Comparison of ENCODE assay signal across 2 cellular contexts in genomic region chr7:44184221-44184873, GRCh38.
TF ChIP-seq lines count a peak whose summit lies in the region.

No MANE protein-coding gene starts in this region.

TF ChIP-seq in A549, 52 proteins besides CTCF, POLR2A, EP300 and RAD21:
- TF ChIP-seq ZFP36 (IDR thresholded peaks at IDR 0.05; ENCODE audit: borderline replicate concordance, partially characterized antibody): no peak
- no peak for TF ChIP-seq CBX2 (IDR thresholded peaks at IDR 0.05; ENCODE audit: borderline replicate concordance, low read depth)
- TF ChIP-seq MAX (IDR thresholded peaks at IDR 0.05): peak; percentile 51; the same call in 1 of the 2 replicates
- TF ChIP-seq RNF2 (IDR thresholded peaks at IDR 0.05; ENCODE audit: borderline replicate concordance, low read depth): no peak
- TF ChIP-seq NFE2L2 (conservative IDR thresholded peaks at IDR 0.05; ENCODE audit: low read length): no peak
- TF ChIP-seq BHLHE40 (IDR thresholded peaks at IDR 0.05; ENCODE audit: low read depth, low read length): no peak
- peak; percentile 80 for TF ChIP-seq FOSL2 (IDR thresholded peaks at IDR 0.05)
- peak; percentile 91 for TF ChIP-seq FOSL2 (CRISPR knock-in tag; IDR thresholded peaks at IDR 0.05)
- TF ChIP-seq HDAC2 (IDR thresholded peaks at IDR 0.05): no peak
- TF ChIP-seq HOXA7 (CRISPR knock-in tag; IDR thresholded peaks at IDR 0.05): no peak
- TF ChIP-seq, protein P1, sequence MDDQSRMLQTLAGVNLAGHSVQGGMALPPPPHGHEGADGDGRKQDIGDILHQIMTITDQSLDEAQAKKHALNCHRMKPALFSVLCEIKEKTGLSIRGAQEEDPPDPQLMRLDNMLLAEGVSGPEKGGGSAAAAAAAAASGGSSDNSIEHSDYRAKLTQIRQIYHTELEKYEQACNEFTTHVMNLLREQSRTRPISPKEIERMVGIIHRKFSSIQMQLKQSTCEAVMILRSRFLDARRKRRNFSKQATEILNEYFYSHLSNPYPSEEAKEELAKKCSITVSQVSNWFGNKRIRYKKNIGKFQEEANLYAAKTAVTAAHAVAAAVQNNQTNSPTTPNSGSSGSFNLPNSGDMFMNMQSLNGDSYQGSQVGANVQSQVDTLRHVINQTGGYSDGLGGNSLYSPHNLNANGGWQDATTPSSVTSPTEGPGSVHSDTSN (IDR thresholded peaks at IDR 0.05): no peak
- TF ChIP-seq, protein P2, sequence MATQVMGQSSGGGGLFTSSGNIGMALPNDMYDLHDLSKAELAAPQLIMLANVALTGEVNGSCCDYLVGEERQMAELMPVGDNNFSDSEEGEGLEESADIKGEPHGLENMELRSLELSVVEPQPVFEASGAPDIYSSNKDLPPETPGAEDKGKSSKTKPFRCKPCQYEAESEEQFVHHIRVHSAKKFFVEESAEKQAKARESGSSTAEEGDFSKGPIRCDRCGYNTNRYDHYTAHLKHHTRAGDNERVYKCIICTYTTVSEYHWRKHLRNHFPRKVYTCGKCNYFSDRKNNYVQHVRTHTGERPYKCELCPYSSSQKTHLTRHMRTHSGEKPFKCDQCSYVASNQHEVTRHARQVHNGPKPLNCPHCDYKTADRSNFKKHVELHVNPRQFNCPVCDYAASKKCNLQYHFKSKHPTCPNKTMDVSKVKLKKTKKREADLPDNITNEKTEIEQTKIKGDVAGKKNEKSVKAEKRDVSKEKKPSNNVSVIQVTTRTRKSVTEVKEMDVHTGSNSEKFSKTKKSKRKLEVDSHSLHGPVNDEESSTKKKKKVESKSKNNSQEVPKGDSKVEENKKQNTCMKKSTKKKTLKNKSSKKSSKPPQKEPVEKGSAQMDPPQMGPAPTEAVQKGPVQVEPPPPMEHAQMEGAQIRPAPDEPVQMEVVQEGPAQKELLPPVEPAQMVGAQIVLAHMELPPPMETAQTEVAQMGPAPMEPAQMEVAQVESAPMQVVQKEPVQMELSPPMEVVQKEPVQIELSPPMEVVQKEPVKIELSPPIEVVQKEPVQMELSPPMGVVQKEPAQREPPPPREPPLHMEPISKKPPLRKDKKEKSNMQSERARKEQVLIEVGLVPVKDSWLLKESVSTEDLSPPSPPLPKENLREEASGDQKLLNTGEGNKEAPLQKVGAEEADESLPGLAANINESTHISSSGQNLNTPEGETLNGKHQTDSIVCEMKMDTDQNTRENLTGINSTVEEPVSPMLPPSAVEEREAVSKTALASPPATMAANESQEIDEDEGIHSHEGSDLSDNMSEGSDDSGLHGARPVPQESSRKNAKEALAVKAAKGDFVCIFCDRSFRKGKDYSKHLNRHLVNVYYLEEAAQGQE (IDR thresholded peaks at IDR 0.05): no peak
- TF ChIP-seq JUN (IDR thresholded peaks at IDR 0.05): peak in 1 of 2 experiments; percentile 47; a peak in 1 of 5 replicates
- no peak for TF ChIP-seq NPAS2 (CRISPR knock-in tag; IDR thresholded peaks at IDR 0.05; ENCODE audit: borderline replicate concordance)
- peak; percentile 68 for TF ChIP-seq JUNB (IDR thresholded peaks at IDR 0.05)
TF ChIP-seq in A549: peak in this region for 4.

TF ChIP-seq in GM12891, 5 proteins besides CTCF, POLR2A, EP300 and RAD21:
- no peak for TF ChIP-seq POLR2AphosphoS5 (IDR thresholded peaks at IDR 0.05; ENCODE audit: low read depth, low read length)
- no peak for TF ChIP-seq SPI1 (IDR thresholded peaks at IDR 0.05; ENCODE audit: low read depth, low read length)
- TF ChIP-seq PAX5 (IDR thresholded peaks at IDR 0.05; ENCODE audit: insufficient read depth, low read length, severe bottlenecking): no peak
- TF ChIP-seq TAF1 (IDR thresholded peaks at IDR 0.05; ENCODE audit: low read depth, low read length): no peak
- TF ChIP-seq POU2F2 (IDR thresholded peaks at IDR 0.05; ENCODE audit: low read depth, low read length): no peak
